Comparison of ENCODE assay signal across 16 cellular contexts in genomic region chr20:52490715-52491430, GRCh38.
DNase-seq lines count a peak whose midpoint lies in the region; ATAC-seq and TF ChIP-seq lines count a peak whose summit lies in the region.
"Had no signal": no experiment of that assay in that cellular context is flagged by ENCODE, and none has a peak within 500 bp of the region (broad histone marks: within the 10 kb centered on the region; RNA-seq: fewer than 3 reads in every experiment).

No MANE protein-coding gene starts in this region.

- H3K36me3 ChIP-seq in WERI-Rb-1: no peaks in the 10 kb centered on the region
- H3K36me3 ChIP-seq: cardiac muscle cell, sigmoid colon had no signal

- peaks cover 69% of the 10 kb centered on the region for H3K27me3 ChIP-seq in WERI-Rb-1 (ENCODE audit: insufficient read depth, low read depth, severe bottlenecking)
- H3K27me3 ChIP-seq: cardiac muscle cell, sigmoid colon had no signal

- DNase-seq in A172 (ENCODE audit: low spot score): peak; percentile 97
- peak; percentile 100 for DNase-seq in HS-5 (ENCODE audit: low read depth)
- peak; percentile 1 for DNase-seq in astrocyte of the cerebellum (ENCODE audit: low read depth)
- peak; percentile 88 for DNase-seq in islet precursor cell
- no peak for DNase-seq in WERI-Rb-1
- DNase-seq in NCI-H1105 treated with DMSO at 0.1 percent for 48 hours (lab: John Stamatoyannopoulos, UW): no peak
- DNase-seq in activated CD4-positive, alpha-beta memory T cell treated with anti-CD3 and anti-CD28 coated beads, Interleukin-2, amount 10 ng/mL, durations not matched to agents 7 days and 5 days: no peak
- DNase-seq: activated T-cell treated with anti-CD3 and anti-CD28 coated beads, Interleukin-2, amount 50 U/mL, for 72 hours; DMS79; NCI-H2081 treated with DMSO at 0.1 percent for 48 hours; sigmoid colon had no signal

- no peak overlapping the region for H3K27ac ChIP-seq in WERI-Rb-1
- H3K27ac ChIP-seq: A549, cardiac muscle cell, sigmoid colon, VCaP had no signal

- H3K9me3 Mint-ChIP-seq in activated CD4-positive, alpha-beta memory T cell treated with anti-CD3 and anti-CD28 coated beads, Interleukin-2, amount 10 ng/mL, durations not matched to agents 7 days and 5 days: peaks cover 2% of the 10 kb centered on the region

- CTCF ChIA-PET in activated CD4-positive, alpha-beta memory T cell treated with anti-CD3 and anti-CD28 coated beads, Interleukin-2, amount 10 ng/mL, durations not matched to agents 7 days and 5 days (lab: Charles Lee): no interaction called here

- no peaks in the 10 kb centered on the region for H3K36me3 Mint-ChIP-seq in activated CD4-positive, alpha-beta memory T cell treated with anti-CD3 and anti-CD28 coated beads, Interleukin-2, amount 10 ng/mL, durations not matched to agents 7 days and 5 days (ENCODE audit: low read depth)

- POLR2A ChIA-PET in activated CD4-positive, alpha-beta memory T cell treated with anti-CD3 and anti-CD28 coated beads, Interleukin-2, amount 10 ng/mL, durations not matched to agents 7 days and 5 days (lab: Charles Lee): no interaction called here

- no peak for TF ChIP-seq CTCF in astrocyte of the cerebellum (IDR thresholded peaks at IDR 0.05; ENCODE audit: low read depth, low read length, missing control alignments)
- no peak for TF ChIP-seq CTCF in WERI-Rb-1 (IDR thresholded peaks at IDR 0.05; ENCODE audit: low read depth, low read length)

- no peaks in the 10 kb centered on the region for H3K9me3 ChIP-seq in WERI-Rb-1 (ENCODE audit: severe bottlenecking)
- H3K9me3 ChIP-seq: A549, sigmoid colon had no signal

- no peak overlapping the region for H3K4me3 Mint-ChIP-seq in activated CD4-positive, alpha-beta memory T cell treated with anti-CD3 and anti-CD28 coated beads, Interleukin-2, amount 10 ng/mL, durations not matched to agents 7 days and 5 days
- H3K4me3 Mint-ChIP-seq: activated T-cell treated with anti-CD3 and anti-CD28 coated beads, Interleukin-2, amount 50 U/mL, for 72 hours; IgD-negative memory B cell had no signal

- H3K4me1 Mint-ChIP-seq in activated CD4-positive, alpha-beta memory T cell treated with anti-CD3 and anti-CD28 coated beads, Interleukin-2, amount 10 ng/mL, durations not matched to agents 7 days and 5 days: peaks cover 3% of the 10 kb centered on the region

- in situ Hi-C loops in astrocyte of the cerebellum (cut with HindIII; ENCODE audit: low sequenced_read_pairs): no loop called here

- no peak for ATAC-seq in HG03457 (IDR thresholded peaks at IDR 0.05; ENCODE audit: unreplicated experiment)
- ATAC-seq: A549; activated T-cell treated with anti-CD3 and anti-CD28 coated beads, Interleukin-2, amount 50 U/mL, for 72 hours had no signal

- no peaks in the 10 kb centered on the region for H3K27me3 Mint-ChIP-seq in activated CD4-positive, alpha-beta memory T cell treated with anti-CD3 and anti-CD28 coated beads, Interleukin-2, amount 10 ng/mL, durations not matched to agents 7 days and 5 days

- H3K4me3 ChIP-seq in astrocyte of the cerebellum (ENCODE audit: low read depth, low read length): no peak overlapping the region
- no peak overlapping the region for H3K4me3 ChIP-seq in WERI-Rb-1 (ENCODE audit: low read depth, low read length)
- H3K4me3 ChIP-seq: A549, cardiac muscle cell, sigmoid colon had no signal

- H3K27ac Mint-ChIP-seq in activated CD4-positive, alpha-beta memory T cell treated with anti-CD3 and anti-CD28 coated beads, Interleukin-2, amount 10 ng/mL, durations not matched to agents 7 days and 5 days: no peak overlapping the region
- H3K27ac Mint-ChIP-seq: activated T-cell treated with anti-CD3 and anti-CD28 coated beads, Interleukin-2, amount 50 U/mL, for 72 hours; IgD-negative memory B cell had no signal

Comparison
In these comparisons a context has a peak if more than half of its experiments do, and no peak if none do; other contexts are left out.
1. DNase-seq: peak in A172 (single experiment), HS-5 (single experiment), astrocyte of the cerebellum (single experiment) and islet precursor cell (single experiment); none in WERI-Rb-1 (single experiment), NCI-H1105 treated with DMSO at 0.1 percent for 48 hours (single experiment) and activated CD4-positive, alpha-beta memory T cell treated with anti-CD3 and anti-CD28 coated beads, Interleukin-2, amount 10 ng/mL, durations not matched to agents 7 days and 5 days (single experiment).